8 cellular contexts compared by ENCODE assay signal in genomic region chr3:42590989-42591756, GRCh38. TPM values are rescaled to one million over a fixed set of nuclear protein-coding genes. Genes with fewer than 3 reads are reported as not detected.
DNase-seq lines count a peak whose midpoint lies in the region; ATAC-seq lines count a peak whose summit lies in the region.

No MANE protein-coding gene starts in this region.

- H3K9me3 Mint-ChIP-seq in activated CD8-positive, alpha-beta memory T cell treated with anti-CD3 and anti-CD28 coated beads, Interleukin-2, amount 10 ng/mL, durations not matched to agents 7 days and 5 days (ENCODE audit: low read depth) = no peaks in the 10 kb centered on the region
- H3K9me3 Mint-ChIP-seq in activated T-helper 1 cell treated with anti-CD3 and anti-CD28 coated beads, Interleukin-12 subunit alpha, Interleukin-12 subunit beta, Interleukin-2, Interleukin-4 antibody, amounts not matched to agents 30 ng/mL and 10 ng/mL and 1 ng/mL, durations not matched to agents 14 hours and 24 hours and 36 hours = no peaks in the 10 kb centered on the region
- no peaks in the 10 kb centered on the region for H3K9me3 Mint-ChIP-seq in stimulated activated naive B cell treated with anti-CD40 and anti-IgM and Interleukin-4, amounts not matched to agents 10 μg/mL and 1 μg/mL and 100 μg/mL, for 72 hours

- H3K27me3 Mint-ChIP-seq in activated CD8-positive, alpha-beta memory T cell treated with anti-CD3 and anti-CD28 coated beads, Interleukin-2, amount 10 ng/mL, durations not matched to agents 7 days and 5 days = no peaks in the 10 kb centered on the region
- no peaks in the 10 kb centered on the region for H3K27me3 Mint-ChIP-seq in activated T-helper 1 cell treated with anti-CD3 and anti-CD28 coated beads, Interleukin-12 subunit alpha, Interleukin-12 subunit beta, Interleukin-2, Interleukin-4 antibody, amounts not matched to agents 30 ng/mL and 10 ng/mL and 1 ng/mL, durations not matched to agents 14 hours and 24 hours and 36 hours (ENCODE audit: insufficient read depth)
- no peaks in the 10 kb centered on the region for H3K27me3 Mint-ChIP-seq in stimulated activated naive B cell treated with anti-CD40 and anti-IgM and Interleukin-4, amounts not matched to agents 10 μg/mL and 1 μg/mL and 100 μg/mL, for 72 hours

- H3K4me1 ChIP-seq in iPS-15b (ENCODE audit: control insufficient read depth, insufficient read depth, low read length) = peaks cover 11% of the 10 kb centered on the region

- no peaks in the 10 kb centered on the region for H3K27me3 ChIP-seq in iPS-15b (ENCODE audit: control insufficient read depth, insufficient read depth, low read length)

- CTCF ChIA-PET in activated CD8-positive, alpha-beta memory T cell treated with anti-CD3 and anti-CD28 coated beads, Interleukin-2, amount 10 ng/mL, durations not matched to agents 7 days and 5 days (lab: Charles Lee) = interaction anchor here (0.8 to 2.8 kb wide), 8 partner anchors 9 to 154 kb away, joined by 4 to 20 read pairs (median 8); partner anchors contain the start of genes NKTR, SEC22C and VIPR1

- peak overlapping the region; percentile 84 for H3K4me3 Mint-ChIP-seq in activated CD8-positive, alpha-beta memory T cell treated with anti-CD3 and anti-CD28 coated beads, Interleukin-2, amount 10 ng/mL, durations not matched to agents 7 days and 5 days
- H3K4me3 Mint-ChIP-seq in activated T-helper 1 cell treated with anti-CD3 and anti-CD28 coated beads, Interleukin-12 subunit alpha, Interleukin-12 subunit beta, Interleukin-2, Interleukin-4 antibody, amounts not matched to agents 30 ng/mL and 10 ng/mL and 1 ng/mL, durations not matched to agents 14 hours and 24 hours and 36 hours = peak overlapping the region; percentile 98
- H3K4me3 Mint-ChIP-seq in stimulated activated naive B cell treated with anti-CD40 and anti-IgM and Interleukin-4, amounts not matched to agents 10 μg/mL and 1 μg/mL and 100 μg/mL, for 72 hours = peak overlapping the region; percentile 94

- H3K27ac Mint-ChIP-seq in activated CD8-positive, alpha-beta memory T cell treated with anti-CD3 and anti-CD28 coated beads, Interleukin-2, amount 10 ng/mL, durations not matched to agents 7 days and 5 days = peak overlapping the region; percentile 98
- H3K27ac Mint-ChIP-seq in activated T-helper 1 cell treated with anti-CD3 and anti-CD28 coated beads, Interleukin-12 subunit alpha, Interleukin-12 subunit beta, Interleukin-2, Interleukin-4 antibody, amounts not matched to agents 30 ng/mL and 10 ng/mL and 1 ng/mL, durations not matched to agents 14 hours and 24 hours and 36 hours = peak overlapping the region; percentile 99
- peak overlapping the region; percentile 98 for H3K27ac Mint-ChIP-seq in stimulated activated naive B cell treated with anti-CD40 and anti-IgM and Interleukin-4, amounts not matched to agents 10 μg/mL and 1 μg/mL and 100 μg/mL, for 72 hours

- DNase-seq in activated CD8-positive, alpha-beta memory T cell treated with anti-CD3 and anti-CD28 coated beads, Interleukin-2, amount 10 ng/mL, durations not matched to agents 7 days and 5 days = peak; percentile 46
- DNase-seq in activated CD8-positive, alpha-beta memory T cell treated with anti-CD3 and anti-CD28 coated beads, Interleukin-2, amount 50 U/mL, for 4 hours = no peak
- no peak for DNase-seq in activated T-helper 1 cell treated with anti-CD3 and anti-CD28 coated beads, Interleukin-12 subunit alpha, Interleukin-12 subunit beta, Interleukin-2, Interleukin-4 antibody, amounts not matched to agents 30 ng/mL and 10 ng/mL and 1 ng/mL, durations not matched to agents 14 hours and 24 hours and 36 hours (ENCODE audit: low spot score)
- peak; percentile 5 for DNase-seq in stimulated activated naive B cell treated with anti-CD40 and anti-IgM and Interleukin-4, amounts not matched to agents 10 μg/mL and 1 μg/mL and 100 μg/mL, for 72 hours
- DNase-seq in C1 segment of cervical spinal cord (lab: John Stamatoyannopoulos, UW) (no peak), DMS153 treated with DMSO at 0.1 percent for 48 hours (lab: John Stamatoyannopoulos, UW; ENCODE audit: unreplicated experiment) (no peak)

- H3K4me3 ChIP-seq in iPS-15b (ENCODE audit: low read depth, low read length) = peak overlapping the region; percentile 80

- intact Hi-C loops in activated T-helper 1 cell treated with anti-CD3 and anti-CD28 coated beads, Interleukin-12 subunit alpha, Interleukin-12 subunit beta, Interleukin-2, Interleukin-4 antibody, amounts not matched to agents 30 ng/mL and 10 ng/mL and 1 ng/mL, durations not matched to agents 14 hours and 24 hours and 36 hours (cut with micrococcal nuclease) = loop anchor here (1.0 to 5.0 kb wide), 4 partner anchors 9 to 1031 kb away; partner anchors contain the start of genes ANO10 and NKTR

- H3K9me3 ChIP-seq in iPS-15b (ENCODE audit: control insufficient read depth, insufficient read depth, low read length) = no peaks in the 10 kb centered on the region

- ATAC-seq in activated CD8-positive, alpha-beta memory T cell treated with anti-CD3 and anti-CD28 coated beads, Interleukin-2, amount 10 ng/mL, durations not matched to agents 7 days and 5 days = no peak
- ATAC-seq in stimulated activated naive B cell treated with anti-CD40 and anti-IgM and Interleukin-4, amounts not matched to agents 10 μg/mL and 1 μg/mL and 100 μg/mL, for 72 hours (replicated peaks) = peak; percentile 35 to 39
- no peak for ATAC-seq in GM19397 (IDR thresholded peaks at IDR 0.05; ENCODE audit: unreplicated experiment)

- peaks cover 41% of the 10 kb centered on the region for H3K4me1 Mint-ChIP-seq in activated CD8-positive, alpha-beta memory T cell treated with anti-CD3 and anti-CD28 coated beads, Interleukin-2, amount 10 ng/mL, durations not matched to agents 7 days and 5 days
- peaks cover 41% of the 10 kb centered on the region for H3K4me1 Mint-ChIP-seq in activated T-helper 1 cell treated with anti-CD3 and anti-CD28 coated beads, Interleukin-12 subunit alpha, Interleukin-12 subunit beta, Interleukin-2, Interleukin-4 antibody, amounts not matched to agents 30 ng/mL and 10 ng/mL and 1 ng/mL, durations not matched to agents 14 hours and 24 hours and 36 hours (ENCODE audit: low read depth)
- H3K4me1 Mint-ChIP-seq in stimulated activated naive B cell treated with anti-CD40 and anti-IgM and Interleukin-4, amounts not matched to agents 10 μg/mL and 1 μg/mL and 100 μg/mL, for 72 hours = peaks cover 12 to 30% of the 10 kb centered on the region in 2 donors

- peaks cover 4% of the 10 kb centered on the region for H3K36me3 ChIP-seq in iPS-15b (ENCODE audit: control insufficient read depth, insufficient read depth, low read length)

- H3K36me3 Mint-ChIP-seq in activated CD8-positive, alpha-beta memory T cell treated with anti-CD3 and anti-CD28 coated beads, Interleukin-2, amount 10 ng/mL, durations not matched to agents 7 days and 5 days = peaks cover 32% of the 10 kb centered on the region
- H3K36me3 Mint-ChIP-seq in activated T-helper 1 cell treated with anti-CD3 and anti-CD28 coated beads, Interleukin-12 subunit alpha, Interleukin-12 subunit beta, Interleukin-2, Interleukin-4 antibody, amounts not matched to agents 30 ng/mL and 10 ng/mL and 1 ng/mL, durations not matched to agents 14 hours and 24 hours and 36 hours (ENCODE audit: low read depth) = peaks cover 31% of the 10 kb centered on the region
- H3K36me3 Mint-ChIP-seq in stimulated activated naive B cell treated with anti-CD40 and anti-IgM and Interleukin-4, amounts not matched to agents 10 μg/mL and 1 μg/mL and 100 μg/mL, for 72 hours = peaks cover 18 to 27% of the 10 kb centered on the region in 2 donors

- H3K9ac ChIP-seq in iPS-15b (ENCODE audit: low read depth, low read length) = peak overlapping the region; percentile 88

RNA-seq across cellular contexts. Expression of gene SS18L2, which starts 0.5 kb away (rescaled TPM):
- total RNA-seq in activated CD8-positive, alpha-beta memory T cell treated with anti-CD3 and anti-CD28 coated beads, Interleukin-2, amount 10 ng/mL, durations not matched to agents 7 days and 5 days = 10 to 100 TPM; 59.3 to 71.9 TPM
- 66.3 and 67.5 TPM in 2 replicates for total RNA-seq in activated T-helper 1 cell treated with anti-CD3 and anti-CD28 coated beads, Interleukin-12 subunit alpha, Interleukin-12 subunit beta, Interleukin-2, Interleukin-4 antibody, amounts not matched to agents 30 ng/mL and 10 ng/mL and 1 ng/mL, durations not matched to agents 14 hours and 24 hours and 36 hours

RNA-seq across cellular contexts. Expression of gene NKTR, which starts 9.3 kb away (rescaled TPM):
- total RNA-seq in activated CD8-positive, alpha-beta memory T cell treated with anti-CD3 and anti-CD28 coated beads, Interleukin-2, amount 10 ng/mL, durations not matched to agents 7 days and 5 days = 100 to 1,000 TPM in 1 of 2 experiments, 10 to 100 TPM in 1; 76.0 to 120 TPM
- 76.9 and 79.7 TPM in 2 replicates for total RNA-seq in activated T-helper 1 cell treated with anti-CD3 and anti-CD28 coated beads, Interleukin-12 subunit alpha, Interleukin-12 subunit beta, Interleukin-2, Interleukin-4 antibody, amounts not matched to agents 30 ng/mL and 10 ng/mL and 1 ng/mL, durations not matched to agents 14 hours and 24 hours and 36 hours

RNA-seq across cellular contexts. Expression of gene SEC22C, which starts 9.4 kb away (rescaled TPM):
- 10 to 100 TPM; 46.1 to 47.3 TPM for total RNA-seq in activated CD8-positive, alpha-beta memory T cell treated with anti-CD3 and anti-CD28 coated beads, Interleukin-2, amount 10 ng/mL, durations not matched to agents 7 days and 5 days
- 37.5 and 38.3 TPM in 2 replicates for total RNA-seq in activated T-helper 1 cell treated with anti-CD3 and anti-CD28 coated beads, Interleukin-12 subunit alpha, Interleukin-12 subunit beta, Interleukin-2, Interleukin-4 antibody, amounts not matched to agents 30 ng/mL and 10 ng/mL and 1 ng/mL, durations not matched to agents 14 hours and 24 hours and 36 hours

Comparison
In these comparisons a context has a peak if more than half of its experiments do, and no peak if none do; other contexts are left out.
1. DNase-seq: peak in activated CD8-positive, alpha-beta memory T cell treated with anti-CD3 and anti-CD28 coated beads, Interleukin-2, amount 10 ng/mL, durations not matched to agents 7 days and 5 days (single experiment) and stimulated activated naive B cell treated with anti-CD40 and anti-IgM and Interleukin-4, amounts not matched to agents 10 μg/mL and 1 μg/mL and 100 μg/mL, for 72 hours (single experiment); none in activated CD8-positive, alpha-beta memory T cell treated with anti-CD3 and anti-CD28 coated beads, Interleukin-2, amount 50 U/mL, for 4 hours (single experiment), activated T-helper 1 cell treated with anti-CD3 and anti-CD28 coated beads, Interleukin-12 subunit alpha, Interleukin-12 subunit beta, Interleukin-2, Interleukin-4 antibody, amounts not matched to agents 30 ng/mL and 10 ng/mL and 1 ng/mL, durations not matched to agents 14 hours and 24 hours and 36 hours (single experiment), C1 segment of cervical spinal cord (0 of 14) and DMS153 treated with DMSO at 0.1 percent for 48 hours (single experiment).
2. ATAC-seq: peak in stimulated activated naive B cell treated with anti-CD40 and anti-IgM and Interleukin-4, amounts not matched to agents 10 μg/mL and 1 μg/mL and 100 μg/mL, for 72 hours (2 of 2); none in activated CD8-positive, alpha-beta memory T cell treated with anti-CD3 and anti-CD28 coated beads, Interleukin-2, amount 10 ng/mL, durations not matched to agents 7 days and 5 days (single experiment) and GM19397 (single experiment).
3. Peak in every context shown above with its lines, with median percentiles within 50 percentile points of each other: H3K27ac Mint-ChIP-seq and H3K4me3 Mint-ChIP-seq.